22 cellular contexts compared by ENCODE assay signal in the genomic region with DNA sequence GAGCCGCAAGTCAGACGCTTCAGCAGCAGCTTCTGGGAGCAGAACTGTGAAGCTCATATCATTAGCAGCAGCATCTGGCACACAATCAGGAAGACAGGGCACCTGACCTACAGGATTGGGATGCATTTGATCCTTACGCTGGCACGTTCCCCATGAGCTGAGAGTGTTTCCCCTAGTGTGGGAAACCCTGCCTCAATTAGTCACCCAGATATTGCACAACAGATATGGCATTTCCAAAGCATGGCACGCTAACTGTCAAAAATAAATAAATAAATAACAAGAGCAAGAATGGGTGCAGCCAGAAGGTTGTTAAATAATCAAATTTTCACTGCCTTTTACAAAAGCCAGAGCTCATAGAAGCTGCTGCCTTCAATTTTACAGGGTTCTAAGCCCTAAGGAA.
DNase-seq lines count a peak whose midpoint lies in the region; ATAC-seq, FAIRE-seq and TF ChIP-seq lines count a peak whose summit lies in the region.
"Had no signal": no experiment of that assay in that cellular context is flagged by ENCODE, and none has a peak within 500 bp of the region (broad histone marks: within the 10 kb centered on the region; RNA-seq: fewer than 3 reads in every experiment).

No MANE protein-coding gene starts in this region.

- H3K9ac ChIP-seq in K562 (ENCODE audit: insufficient read depth in 1 of 2, low read depth in 2 of 2, low read length in 2 of 2) = no peak overlapping the region

- no peak overlapping the region for H2AFZ ChIP-seq in K562 (ENCODE audit: low read depth, low read length)

- H3K4me2 ChIP-seq in K562 (ENCODE audit: insufficient read depth, low read length) = no peak overlapping the region

- no peaks in the 10 kb centered on the region for H3K4me1 ChIP-seq in K562 (replicated peaks in 1 of 2; ENCODE audit: control insufficient read depth in 2 of 2, insufficient read depth in 2 of 2, low read length in 2 of 2)
- no peaks in the 10 kb centered on the region for H3K4me1 ChIP-seq in naive thymus-derived CD4-positive, alpha-beta T cell (ENCODE audit: control insufficient read depth in 2 of 2, insufficient read depth in 2 of 2, low read length in 2 of 2)
- H3K4me1 ChIP-seq in uterus = no peaks in the 10 kb centered on the region
- H3K4me1 ChIP-seq: tibial nerve had no signal

- H3K27ac ChIP-seq in K562 (ENCODE audit: extremely low read depth, low read depth, low read length) (no peak overlapping the region), uterus (no peak overlapping the region)
- H3K27ac ChIP-seq in naive thymus-derived CD4-positive, alpha-beta T cell (ENCODE audit: low read depth, low read length) = no peak overlapping the region
- H3K27ac ChIP-seq: 22Rv1, epithelial cell of prostate, tibial nerve had no signal

- no peak overlapping the region for H3K4me3 Mint-ChIP-seq in naive thymus-derived CD4-positive, alpha-beta T cell
- H3K4me3 Mint-ChIP-seq: activated naive CD8-positive, alpha-beta T cell treated with anti-CD3 and anti-CD28 coated beads, Interleukin-2, amount 10 ng/mL, durations not matched to agents 7 days and 5 days; activated T-cell treated with anti-CD3 and anti-CD28 coated beads, Interleukin-2, amount 50 U/mL, for 24 hours; CD4-positive, alpha-beta memory T cell; natural killer cell had no signal

- no peak overlapping the region for H3K27ac Mint-ChIP-seq in naive thymus-derived CD4-positive, alpha-beta T cell
- H3K27ac Mint-ChIP-seq: activated naive CD8-positive, alpha-beta T cell treated with anti-CD3 and anti-CD28 coated beads, Interleukin-2, amount 10 ng/mL, durations not matched to agents 7 days and 5 days; activated T-cell treated with anti-CD3 and anti-CD28 coated beads, Interleukin-2, amount 50 U/mL, for 24 hours; CD4-positive, alpha-beta memory T cell; natural killer cell had no signal

- no peaks in the 10 kb centered on the region for H3K27me3 ChIP-seq in K562 (ENCODE audit: control insufficient read depth in 2 of 2, insufficient read depth in 2 of 2, low read length in 2 of 2)
- no peaks in the 10 kb centered on the region for H3K27me3 ChIP-seq in naive thymus-derived CD4-positive, alpha-beta T cell (ENCODE audit: control insufficient read depth in 2 of 2, insufficient read depth in 2 of 2, low read length in 2 of 2)
- no peaks in the 10 kb centered on the region for H3K27me3 ChIP-seq in uterus
- H3K27me3 ChIP-seq: tibial nerve had no signal

- POLR2A ChIA-PET in K562 (lab: Yijun Ruan, JAX) = interaction anchor here (1.1 kb wide), 1 partner anchor 26 kb away, joined by 3 read pairs; no protein-coding TSS in a partner anchor
- POLR2A ChIA-PET in naive thymus-derived CD4-positive, alpha-beta T cell (lab: Charles Lee) = no interaction called here

- no peak for ATAC-seq in K562
- peak; percentile 22 for ATAC-seq in naive thymus-derived CD4-positive, alpha-beta T cell
- ATAC-seq in HG02571 (IDR thresholded peaks at IDR 0.05; ENCODE audit: unreplicated experiment) = no peak
- ATAC-seq: natural killer cell had no signal

- no peak for TF ChIP-seq POLR2A in K562 (conservative IDR thresholded peaks at IDR 0.05)
- TF ChIP-seq POLR2A in uterus (IDR thresholded peaks at IDR 0.05) = no peak
- no peak for TF ChIP-seq POLR2A in GM12891 (IDR thresholded peaks at IDR 0.05; ENCODE audit: low read depth, low read length)

- peak; percentile 37 for DNase-seq in DMS 273 (lab: John Stamatoyannopoulos, UW; ENCODE audit: unreplicated experiment)
- DNase-seq in DMS 273 treated with DMSO at 0.1 percent for 48 hours (lab: John Stamatoyannopoulos, UW) = no peak
- peak; percentile 49 for DNase-seq in MV-4-11 (lab: John Stamatoyannopoulos, UW)
- no peak for DNase-seq in K562 (ENCODE audit: extremely low read depth in 1 of 4, low spot score in 3 of 4)
- no peak for DNase-seq in naive thymus-derived CD4-positive, alpha-beta T cell
- no peak for DNase-seq in uterus
- DNase-seq in GM12891 (ENCODE audit: insufficient read length, low spot score) = no peak
- DNase-seq: activated CD4-positive, alpha-beta T cell treated with anti-CD3 and anti-CD28 coated beads for 48 hours; activated naive CD8-positive, alpha-beta T cell treated with anti-CD3 and anti-CD28 coated beads, Interleukin-2, amount 10 ng/mL, durations not matched to agents 7 days and 5 days; activated T-cell treated with anti-CD3 and anti-CD28 coated beads, Interleukin-2, amount 50 U/mL, for 24 hours; CD4-positive, alpha-beta memory T cell; hippocampal formation; natural killer cell; NCI-H1105 treated with DMSO at 0.1 percent for 48 hours; NCI-H446 treated with DMSO at 0.1 percent for 48 hours; RPMI8226; stimulated activated CD4-positive, alpha-beta T cell treated with anti-CD3 and anti-CD28 coated beads, Interleukin-4, amount 100 ng/mL, for 1 hour had no signal

- H3K4me3 ChIP-seq in K562 = no peak overlapping the region
- no peak overlapping the region for H3K4me3 ChIP-seq in naive thymus-derived CD4-positive, alpha-beta T cell (ENCODE audit: low read length)
- H3K4me3 ChIP-seq in uterus = no peak overlapping the region
- H3K4me3 ChIP-seq: tibial nerve had no signal

- H3K9me1 ChIP-seq in K562 (ENCODE audit: control insufficient read depth, insufficient read depth, low read length) = no peaks in the 10 kb centered on the region

- TF ChIP-seq CTCF in K562 (IDR thresholded peaks at IDR 0.05 in 2 of 3, conservative IDR thresholded peaks at IDR 0.05 in 1 of 3; ENCODE audit: insufficient read depth in 2 of 3, low read depth in 1 of 3, low read length in 3 of 3) (no peak), uterus (IDR thresholded peaks at IDR 0.05) (no peak)

- FAIRE-seq in K562 (lab: Jason Lieb, UNC) = no peak
- no peak for FAIRE-seq in GM12891 (lab: Jason Lieb, UNC)
- FAIRE-seq: G401.6 had no signal

- H3K36me3 Mint-ChIP-seq in naive thymus-derived CD4-positive, alpha-beta T cell = no peaks in the 10 kb centered on the region
- H3K36me3 Mint-ChIP-seq: activated naive CD8-positive, alpha-beta T cell treated with anti-CD3 and anti-CD28 coated beads, Interleukin-2, amount 10 ng/mL, durations not matched to agents 7 days and 5 days; CD4-positive, alpha-beta memory T cell; natural killer cell had no signal

- peaks cover 9 to 15% (median 13%) of the 10 kb centered on the region in 5 donors for H3K27me3 Mint-ChIP-seq in naive thymus-derived CD4-positive, alpha-beta T cell

- H3K9me3 ChIP-seq in K562 (replicated peaks; ENCODE audit: control insufficient read depth, insufficient read depth, low read depth, low read length) = no peaks in the 10 kb centered on the region
- H3K9me3 ChIP-seq in naive thymus-derived CD4-positive, alpha-beta T cell (ENCODE audit: control insufficient read depth in 2 of 3, low read length in 3 of 3) = no peaks in the 10 kb centered on the region
- no peaks in the 10 kb centered on the region for H3K9me3 ChIP-seq in uterus
- H3K9me3 ChIP-seq: tibial nerve had no signal

- in situ Hi-C loops in K562 (cut with MboI) = no loop called here

- WGBS in K562 (ENCODE audit: insufficient coverage, low coverage, missing lambda C conversion rate) = 3% methylated on average over 5 of the region's 5 CpGs

- H3K36me3 ChIP-seq in K562 (ENCODE audit: control insufficient read depth, insufficient read depth, low read length) (no peaks in the 10 kb centered on the region), uterus (no peaks in the 10 kb centered on the region)
- no peaks in the 10 kb centered on the region for H3K36me3 ChIP-seq in naive thymus-derived CD4-positive, alpha-beta T cell (ENCODE audit: control insufficient read depth in 2 of 3, insufficient read depth in 3 of 3, low read length in 3 of 3)
- H3K36me3 ChIP-seq: tibial nerve had no signal

- H4K20me1 ChIP-seq in K562 (replicated peaks; ENCODE audit: control insufficient read depth, insufficient read depth, low read length) = peaks cover 5% of the 10 kb centered on the region; the same call in 1 of the 2 replicates

- H3K9me3 Mint-ChIP-seq in naive thymus-derived CD4-positive, alpha-beta T cell = peaks cover 0 to 1% (median 0%) of the 10 kb centered on the region in 11 donors
- H3K9me3 Mint-ChIP-seq: activated naive CD8-positive, alpha-beta T cell treated with anti-CD3 and anti-CD28 coated beads, Interleukin-2, amount 10 ng/mL, durations not matched to agents 7 days and 5 days; activated T-cell treated with anti-CD3 and anti-CD28 coated beads, Interleukin-2, amount 50 U/mL, for 24 hours; CD4-positive, alpha-beta memory T cell; natural killer cell had no signal

- no peak for TF ChIP-seq RAD21 in K562 (CRISPR knock-in tag; conservative IDR thresholded peaks at IDR 0.05 in 1 of 2, IDR thresholded peaks at IDR 0.05 in 1 of 2)

- no peak for TF ChIP-seq EP300 in K562 (IDR thresholded peaks at IDR 0.05; ENCODE audit: low read length)

- CTCF ChIA-PET in K562 (lab: Yijun Ruan, JAX; ENCODE audit: low intra/inter-chr PET ratio) = no interaction called here
- CTCF ChIA-PET in naive thymus-derived CD4-positive, alpha-beta T cell (lab: Charles Lee) = no interaction called here

- no peaks in the 10 kb centered on the region for H3K79me2 ChIP-seq in K562 (ENCODE audit: control insufficient read depth, insufficient read depth, low read length)

- H3K4me1 Mint-ChIP-seq in naive thymus-derived CD4-positive, alpha-beta T cell = peaks cover 0 to 2% (median 0%) of the 10 kb centered on the region in 7 donors
- H3K4me1 Mint-ChIP-seq: activated naive CD8-positive, alpha-beta T cell treated with anti-CD3 and anti-CD28 coated beads, Interleukin-2, amount 10 ng/mL, durations not matched to agents 7 days and 5 days; CD4-positive, alpha-beta memory T cell; natural killer cell had no signal

- no TSS peak for BruUV-seq in K562 (replicated peaks; lab: Mats Ljungman, UMichigan)

- intact Hi-C loops in K562 (cut with micrococcal nuclease) (loop anchor here (10.0 kb wide), 1 partner anchor 194 kb away; the partner anchor contains the start of gene THBS1), uterus (cut with DNase I; ENCODE audit: low total_unique reads) (no loop called here)
- intact Hi-C loops in naive thymus-derived CD4-positive, alpha-beta T cell (cut with micrococcal nuclease) = no loop called here

TF ChIP-seq in K562, 482 proteins besides CTCF, POLR2A, EP300 and RAD21 (continues in another document):
- peak; percentile 31; the same call in 1 of the 2 replicates for TF ChIP-seq CEBPB (tag; IDR thresholded peaks at IDR 0.05)

TF ChIP-seq in GM12891, 5 proteins besides CTCF, POLR2A, EP300 and RAD21:
- TF ChIP-seq PAX5 (IDR thresholded peaks at IDR 0.05; ENCODE audit: insufficient read depth, low read length, severe bottlenecking) (no peak), POLR2AphosphoS5 (IDR thresholded peaks at IDR 0.05; ENCODE audit: low read depth, low read length) (no peak), TAF1 (IDR thresholded peaks at IDR 0.05; ENCODE audit: low read depth, low read length) (no peak), POU2F2 (IDR thresholded peaks at IDR 0.05; ENCODE audit: low read depth, low read length) (no peak), SPI1 (IDR thresholded peaks at IDR 0.05; ENCODE audit: low read depth, low read length) (no peak)

Comparison
In these comparisons a context has a peak if more than half of its experiments do, and no peak if none do; other contexts are left out.
1. DNase-seq: peak in DMS 273 (single experiment) and MV-4-11 (single experiment); none in DMS 273 treated with DMSO at 0.1 percent for 48 hours (single experiment), K562 (0 of 4), naive thymus-derived CD4-positive, alpha-beta T cell (0 of 9), uterus (0 of 2) and GM12891 (single experiment).